In the genomic region with DNA sequence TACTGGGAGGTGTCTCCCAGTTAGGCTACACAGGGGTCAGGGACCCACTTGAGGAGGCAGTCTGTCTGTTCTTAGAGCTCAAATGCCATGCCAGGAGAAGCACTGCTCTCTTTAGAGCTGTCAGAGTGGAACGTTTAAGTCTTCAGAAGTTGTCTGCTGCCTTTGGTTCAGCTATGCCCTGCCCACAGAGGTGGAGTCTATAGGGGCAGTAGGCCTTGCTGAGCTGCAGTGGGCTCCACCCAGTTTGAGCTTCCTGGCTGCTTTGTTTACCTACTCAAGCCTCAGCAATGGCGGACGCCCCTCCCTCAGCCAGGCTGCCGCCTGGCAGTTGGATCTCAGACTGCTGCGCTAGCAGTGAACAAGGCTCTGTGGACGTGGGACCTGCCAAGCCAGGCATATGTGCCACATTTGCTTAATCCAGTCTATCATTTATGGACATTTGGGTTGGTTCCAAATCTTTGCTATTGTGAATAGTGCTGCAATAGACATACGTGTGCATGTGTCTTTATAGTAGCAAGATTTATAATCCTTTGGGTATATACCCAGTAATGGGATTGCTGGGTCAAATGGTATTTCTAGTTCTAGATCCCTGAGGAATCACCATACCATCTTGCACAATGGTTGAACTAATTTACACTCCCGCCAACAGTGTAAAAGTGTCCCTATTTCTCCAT, we compare ENCODE assay signal across 14 cellular contexts. TPM values are rescaled to one million over a fixed set of nuclear protein-coding genes. Genes with fewer than 3 reads are reported as not detected.
DNase-seq lines count a peak whose midpoint lies in the region; ATAC-seq, FAIRE-seq and TF ChIP-seq lines count a peak whose summit lies in the region.
"Not testable (repeated sequence)": the region's sequence is repeated elsewhere in the genome, so short reads cannot be mapped to it uniquely, and the experiment has no call there.
"Had no signal": no experiment of that assay in that cellular context is flagged by ENCODE, and none has a peak within 500 bp of the region (broad histone marks: within the 10 kb centered on the region; RNA-seq: fewer than 3 reads in every experiment).

No MANE protein-coding gene starts in this region.

- not testable (repeated sequence) for H3K36me3 Mint-ChIP-seq in WTC11; activated T-helper 17 cell treated with anti-CD3 and anti-CD28 coated beads, Interleukin-2, amount 50 U/mL, for 72 hours (ENCODE audit: low read depth)
- peaks cover 0 to 48% (median 8%) of the 10 kb centered on the region in 5 donors for H3K36me3 Mint-ChIP-seq in naive thymus-derived CD4-positive, alpha-beta T cell

- peak overlapping the region; percentile 51; the same call in 1 of the 2 replicates for H2AFZ ChIP-seq in K562 (ENCODE audit: low read depth, low read length)

- not testable (repeated sequence) for FAIRE-seq in K562 (lab: Jason Lieb, UNC)

- H3K9me1 ChIP-seq in K562 (ENCODE audit: control insufficient read depth, insufficient read depth, low read length): not testable (repeated sequence)

- H3K9me3 ChIP-seq in K562 (replicated peaks; ENCODE audit: control insufficient read depth, insufficient read depth, low read depth, low read length); naive thymus-derived CD4-positive, alpha-beta T cell (ENCODE audit: control insufficient read depth in 2 of 3, low read length in 3 of 3): not testable (repeated sequence)

- TF ChIP-seq POLR2A in K562 (conservative IDR thresholded peaks at IDR 0.05): not testable (repeated sequence)

- H3K79me2 ChIP-seq in K562 (ENCODE audit: control insufficient read depth, insufficient read depth, low read length): not testable (repeated sequence)

- H3K36me3 ChIP-seq in K562 (ENCODE audit: control insufficient read depth, insufficient read depth, low read length); naive thymus-derived CD4-positive, alpha-beta T cell (ENCODE audit: control insufficient read depth in 2 of 3, insufficient read depth in 3 of 3, low read length in 3 of 3): not testable (repeated sequence)

- H3K4me3 ChIP-seq in K562: not testable (repeated sequence)
- peak overlapping the region; percentile 31 for H3K4me3 ChIP-seq in naive thymus-derived CD4-positive, alpha-beta T cell (ENCODE audit: low read length)

- not testable (repeated sequence) for H3K4me1 Mint-ChIP-seq in WTC11
- peaks cover 11% of the 10 kb centered on the region for H3K4me1 Mint-ChIP-seq in activated T-helper 17 cell treated with anti-CD3 and anti-CD28 coated beads, Interleukin-2, amount 50 U/mL, for 72 hours
- H3K4me1 Mint-ChIP-seq in naive thymus-derived CD4-positive, alpha-beta T cell: peaks cover 17 to 58% (median 52%) of the 10 kb centered on the region in 7 donors

- H3K27me3 ChIP-seq in K562 (ENCODE audit: control insufficient read depth in 2 of 2, insufficient read depth in 2 of 2, low read length in 2 of 2); naive thymus-derived CD4-positive, alpha-beta T cell (ENCODE audit: control insufficient read depth in 2 of 2, insufficient read depth in 2 of 2, low read length in 2 of 2): not testable (repeated sequence)

- TF ChIP-seq EP300 in K562 (IDR thresholded peaks at IDR 0.05; ENCODE audit: low read length): not testable (repeated sequence)

- intact Hi-C loops in K562 (cut with micrococcal nuclease): not testable (repeated sequence)
- intact Hi-C loops in naive thymus-derived CD4-positive, alpha-beta T cell (cut with micrococcal nuclease): loop anchor here (1.0 to 10.0 kb wide), 12 partner anchors 14 to 1462 kb away; a partner anchor contains a TSS

- H3K27ac ChIP-seq in K562 (ENCODE audit: extremely low read depth, low read depth, low read length): not testable (repeated sequence)
- peak overlapping the region; percentile 53 for H3K27ac ChIP-seq in naive thymus-derived CD4-positive, alpha-beta T cell (ENCODE audit: low read depth, low read length)

- not testable (repeated sequence) for ATAC-seq in WTC11; activated T-helper 17 cell treated with anti-CD3 and anti-CD28 coated beads, Interleukin-2, amount 50 U/mL, for 72 hours (replicated peaks); K562
- peak; percentile 69 for ATAC-seq in naive thymus-derived CD4-positive, alpha-beta T cell

- not testable (repeated sequence) for H3K4me1 ChIP-seq in K562 (replicated peaks in 1 of 2; ENCODE audit: control insufficient read depth in 2 of 2, insufficient read depth in 2 of 2, low read length in 2 of 2)
- H3K4me1 ChIP-seq in naive thymus-derived CD4-positive, alpha-beta T cell (ENCODE audit: control insufficient read depth in 2 of 2, insufficient read depth in 2 of 2, low read length in 2 of 2): peaks cover 4 to 17% of the 10 kb centered on the region in 2 donors

- not testable (repeated sequence) for TF ChIP-seq RAD21 in K562 (CRISPR knock-in tag; conservative IDR thresholded peaks at IDR 0.05 in 1 of 2, IDR thresholded peaks at IDR 0.05 in 1 of 2)

- H3K27me3 Mint-ChIP-seq in WTC11 (ENCODE audit: low read depth); activated T-helper 17 cell treated with anti-CD3 and anti-CD28 coated beads, Interleukin-2, amount 50 U/mL, for 72 hours: not testable (repeated sequence)
- peaks cover 0 to 17% (median 0%) of the 10 kb centered on the region in 5 donors for H3K27me3 Mint-ChIP-seq in naive thymus-derived CD4-positive, alpha-beta T cell

- DNase-seq in NCI-H2029 (lab: John Stamatoyannopoulos, UW): peak; percentile 81
- DNase-seq in WTC11 (ENCODE audit: low spot score); K562 (ENCODE audit: extremely low read depth in 1 of 4, low spot score in 3 of 4): not testable (repeated sequence)
- DNase-seq in activated CD8-positive, alpha-beta memory T cell treated with anti-CD3 and anti-CD28 coated beads for 1 hour (ENCODE audit: extremely low read depth in 1 of 2, low read depth in 1 of 2): peak; percentile 25 to 29
- DNase-seq in naive thymus-derived CD4-positive, alpha-beta T cell: peak; percentile 25 to 89 (median 81)
- peak; percentile 22 to 57 (median 36) for DNase-seq in stimulated activated CD4-positive, alpha-beta T cell treated with anti-CD3 and anti-CD28 coated beads, TNF-alpha, amount 100 ng/mL, for 24 hours (ENCODE audit: low read depth in 3 of 3)

- not testable (repeated sequence) for TF ChIP-seq CTCF in WTC11 (IDR thresholded peaks at IDR 0.05); K562 (IDR thresholded peaks at IDR 0.05 in 2 of 3, conservative IDR thresholded peaks at IDR 0.05 in 1 of 3; ENCODE audit: insufficient read depth in 2 of 3, low read depth in 1 of 3, low read length in 3 of 3)

- not testable (repeated sequence) for H3K4me2 ChIP-seq in K562 (ENCODE audit: insufficient read depth, low read length)

- WGBS in K562 (ENCODE audit: insufficient coverage, low coverage, missing lambda C conversion rate): 3% methylated on average over 6 of the region's 8 CpGs

- H3K9ac ChIP-seq in K562 (ENCODE audit: insufficient read depth in 1 of 2, low read depth in 2 of 2, low read length in 2 of 2): not testable (repeated sequence)

- POLR2A ChIA-PET in WTC11 (lab: Charles Lee); K562 (lab: Yijun Ruan, JAX): not testable (repeated sequence)
- POLR2A ChIA-PET in naive thymus-derived CD4-positive, alpha-beta T cell (lab: Charles Lee): interaction anchor here (0.9 to 2.2 kb wide), 8 partner anchors 14 to 527 kb away, joined by 3 to 11 read pairs (median 5); a partner anchor contains a TSS

- not testable (repeated sequence) for H3K27ac Mint-ChIP-seq in WTC11
- H3K27ac Mint-ChIP-seq in activated T-helper 17 cell treated with anti-CD3 and anti-CD28 coated beads, Interleukin-2, amount 50 U/mL, for 72 hours: peak overlapping the region; percentile 70
- H3K27ac Mint-ChIP-seq in naive thymus-derived CD4-positive, alpha-beta T cell: peak overlapping the region; percentile 85 to 99 (median 92)

- H4K20me1 ChIP-seq in K562 (replicated peaks; ENCODE audit: control insufficient read depth, insufficient read depth, low read length): not testable (repeated sequence)

- CTCF ChIA-PET in WTC11 (lab: Charles Lee); K562 (lab: Yijun Ruan, JAX; ENCODE audit: low intra/inter-chr PET ratio): not testable (repeated sequence)
- CTCF ChIA-PET in naive thymus-derived CD4-positive, alpha-beta T cell (lab: Charles Lee): interaction anchor here (0.6 to 1.9 kb wide), 6 partner anchors 19 to 906 kb away, joined by 3 to 8 read pairs (median 4); no protein-coding TSS in a partner anchor

- H3K4me3 Mint-ChIP-seq in WTC11: not testable (repeated sequence)
- peak overlapping the region; percentile 83 for H3K4me3 Mint-ChIP-seq in activated T-helper 17 cell treated with anti-CD3 and anti-CD28 coated beads, Interleukin-2, amount 50 U/mL, for 72 hours
- peak overlapping the region; percentile 72 to 91 (median 81) for H3K4me3 Mint-ChIP-seq in naive thymus-derived CD4-positive, alpha-beta T cell

- not testable (repeated sequence) for BruUV-seq in K562 (replicated peaks; lab: Mats Ljungman, UMichigan)

- in situ Hi-C loops in K562 (cut with MboI): not testable (repeated sequence)

- not testable (repeated sequence) for H3K9me3 Mint-ChIP-seq in WTC11; activated T-helper 17 cell treated with anti-CD3 and anti-CD28 coated beads, Interleukin-2, amount 50 U/mL, for 72 hours
- peaks cover 0 to 19% (median 12%) of the 10 kb centered on the region in 11 donors for H3K9me3 Mint-ChIP-seq in naive thymus-derived CD4-positive, alpha-beta T cell

RNA-seq across cellular contexts. Expression of a gene that starts 13.7 kb away (rescaled TPM):
- total RNA-seq in WTC11 (2021) (10.2 to 14.3 TPM (median 10.3 TPM) in 3 replicates), K562 (2014; rRNA removed) (2.8 and 3.2 TPM in 2 replicates), K562 (2014; rRNA removed; fragmentation: Illumina TruSeq; extraction: Trizol) (5.0 and 5.2 TPM in 2 replicates), K562 (2015; rRNA removed; fragmentation: Illumina TruSeq; extraction: Trizol) (3.2 and 3.6 TPM in 2 replicates), K562 (2021) (3.4 and 4.0 TPM in 2 replicates)
- total RNA-seq in activated T-helper 17 cell treated with anti-CD3 and anti-CD28 coated beads, Interleukin-2, amount 50 U/mL, for 72 hours: 10 to 100 TPM in 1 of 2 donors, 1 to 10 TPM in 1; 9.9 to 14.5 TPM
- 4.7 and 8.2 TPM in 2 replicates for total RNA-seq in K562 (2011; cell fraction: chromatin; rRNA removed; ENCODE audit: low replicate concordance)
- 2.6 and 3.2 TPM in 2 replicates for total RNA-seq in K562 (2011; cell fraction: nucleolus; rRNA removed)
- total RNA-seq in K562 (2011; cell fraction: nucleoplasm; rRNA removed): 7.0 and 11.3 TPM in 2 replicates
- polyA plus RNA-seq in K562 (2011; rRNA removed) (2.4 and 6.1 TPM in 2 replicates), K562 (2014; fragmentation: Illumina TruSeq; extraction: Trizol) (3.3 and 3.8 TPM in 2 replicates), K562 (2014; fragmentation: Nextera tagmentation; extraction: Ambion mirVana) (1 to 10 TPM; 5.5 to 5.6 TPM), K562 (2014; rRNA removed) (3.4 and 3.5 TPM in 2 replicates)
- 1.9 and 2.1 TPM in 2 replicates for polyA plus RNA-seq in K562 (2011; cell fraction: cytosol; rRNA removed)
- polyA plus RNA-seq in K562 (2011; cell fraction: nucleus; rRNA removed): 4.3 and 5.4 TPM in 2 replicates
- 2.5 and 3.7 TPM in 2 replicates for polyA plus RNA-seq in K562 (2012)
- 2.2 and 4.9 TPM in 2 replicates for polyA minus RNA-seq in K562 (2011; rRNA and poly(A)+ RNA removed)
- 2.3 TPM in 1 of 2 replicates, not detected in the other for polyA minus RNA-seq in K562 (2011; cell fraction: cytosol; rRNA and poly(A)+ RNA removed)
- polyA minus RNA-seq in K562 (2011; cell fraction: nucleus; rRNA and poly(A)+ RNA removed): 2.2 and 3.2 TPM in 2 replicates
- 10 to 100 TPM in 1 of 5 experiments, 1 to 10 TPM in 4; 1.2 to 12.3 (median 1.9) TPM for total RNA-seq in naive thymus-derived CD4-positive, alpha-beta T cell
- polyA plus RNA-seq in naive thymus-derived CD4-positive, alpha-beta T cell: 1 to 10 TPM; 1.3 to 2.1 TPM
- total RNA-seq: G401 had no signal

RNA-seq across cellular contexts. Expression of a gene that starts 38.0 kb away (rescaled TPM):
- total RNA-seq in WTC11 (2021) (not detected in 3 replicates), K562 (2014; rRNA removed) (not detected in 2 replicates), K562 (2014; rRNA removed; fragmentation: Illumina TruSeq; extraction: Trizol) (not detected in 2 replicates), K562 (2015; rRNA removed; fragmentation: Illumina TruSeq; extraction: Trizol) (not detected in 2 replicates), K562 (2021) (not detected in 2 replicates)
- total RNA-seq in activated T-helper 17 cell treated with anti-CD3 and anti-CD28 coated beads, Interleukin-2, amount 50 U/mL, for 72 hours: 1 to 10 TPM in 1 of 2 donors, under 1 TPM in 1; 0.24 to 1.6 TPM
- not detected in 2 replicates for total RNA-seq in K562 (2011; cell fraction: chromatin; rRNA removed; ENCODE audit: low replicate concordance)
- total RNA-seq in K562 (2011; cell fraction: nucleolus; rRNA removed): not detected in 2 replicates
- not detected in 2 replicates for total RNA-seq in K562 (2011; cell fraction: nucleoplasm; rRNA removed)
- polyA plus RNA-seq in K562 (2011; rRNA removed) (not detected in 2 replicates), K562 (2014; fragmentation: Illumina TruSeq; extraction: Trizol) (not detected in 2 replicates), K562 (2014; fragmentation: Nextera tagmentation; extraction: Ambion mirVana) (not detected), K562 (2014; rRNA removed) (not detected in 2 replicates)
- not detected in 2 replicates for polyA plus RNA-seq in K562 (2011; cell fraction: cytosol; rRNA removed)
- not detected in 2 replicates for polyA plus RNA-seq in K562 (2011; cell fraction: nucleus; rRNA removed)
- not detected in 2 replicates for polyA plus RNA-seq in K562 (2012)
- polyA minus RNA-seq in K562 (2011; rRNA and poly(A)+ RNA removed): not detected in 2 replicates
- polyA minus RNA-seq in K562 (2011; cell fraction: cytosol; rRNA and poly(A)+ RNA removed): not detected in 2 replicates
- not detected in 2 replicates for polyA minus RNA-seq in K562 (2011; cell fraction: nucleus; rRNA and poly(A)+ RNA removed)
- total RNA-seq in naive thymus-derived CD4-positive, alpha-beta T cell: not detected
- under 1 TPM in 1 of 2 donors, not detected in 1; 0.09 TPM for polyA plus RNA-seq in naive thymus-derived CD4-positive, alpha-beta T cell
- total RNA-seq: Calu3, cardiac muscle cell, G401, left ventricle myocardium superior, M059J, osteoblast, right cardiac atrium had no signal
- polyA plus RNA-seq: cardiac muscle cell, right cardiac atrium had no signal
